In the genomic region with DNA sequence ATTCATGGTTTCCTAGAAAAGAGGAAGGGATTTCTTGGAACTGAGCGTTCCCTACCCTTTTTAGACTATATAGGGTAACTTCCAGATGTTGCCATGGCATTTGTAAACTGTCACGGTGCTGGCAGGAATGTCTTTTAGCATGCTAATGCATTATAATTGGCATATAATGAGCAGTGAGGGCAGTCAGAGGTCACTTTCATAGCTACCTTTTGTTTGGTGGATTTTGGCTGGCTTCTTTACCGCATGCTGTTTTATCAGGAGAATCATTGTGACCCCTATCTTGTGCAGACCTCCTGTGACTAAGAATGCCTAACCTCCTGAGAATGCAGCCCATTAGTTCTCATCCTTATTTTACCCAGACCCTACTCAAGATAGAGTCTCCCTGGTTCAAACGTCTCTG, we compare ENCODE assay signal across 1 cellular context.
TF ChIP-seq lines count a peak whose summit lies in the region.

No MANE protein-coding gene starts in this region.

TF ChIP-seq in H1, 55 proteins besides CTCF, POLR2A, EP300 and RAD21:
- no peak for TF ChIP-seq HDAC6 (IDR thresholded peaks at IDR 0.05; ENCODE audit: low read depth, low read length)
- no peak for TF ChIP-seq GABPA (IDR thresholded peaks at IDR 0.05; ENCODE audit: borderline replicate concordance, insufficient read depth, low read length)
- TF ChIP-seq RXRA (IDR thresholded peaks at IDR 0.05; ENCODE audit: insufficient read depth, low read depth, low read length), result peak; percentile 92
- peak; percentile 69 for TF ChIP-seq NANOG (IDR thresholded peaks at IDR 0.05; ENCODE audit: insufficient read depth, low read depth, low read length, poor library complexity, severe bottlenecking)
- TF ChIP-seq, protein P1, sequence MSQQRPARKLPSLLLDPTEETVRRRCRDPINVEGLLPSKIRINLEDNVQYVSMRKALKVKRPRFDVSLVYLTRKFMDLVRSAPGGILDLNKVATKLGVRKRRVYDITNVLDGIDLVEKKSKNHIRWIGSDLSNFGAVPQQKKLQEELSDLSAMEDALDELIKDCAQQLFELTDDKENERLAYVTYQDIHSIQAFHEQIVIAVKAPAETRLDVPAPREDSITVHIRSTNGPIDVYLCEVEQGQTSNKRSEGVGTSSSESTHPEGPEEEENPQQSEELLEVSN (IDR thresholded peaks at IDR 0.05), result no peak
- TF ChIP-seq CHD2 (IDR thresholded peaks at IDR 0.05; ENCODE audit: low read length), result no peak
- no peak for TF ChIP-seq BCL11A (IDR thresholded peaks at IDR 0.05; ENCODE audit: low read depth in 2 of 2, low read length in 2 of 2)
- no peak for TF ChIP-seq NRF1 (IDR thresholded peaks at IDR 0.05; ENCODE audit: low read depth, low read length)
- no peak for TF ChIP-seq USF2 (IDR thresholded peaks at IDR 0.05; ENCODE audit: low read length)
- no peak for TF ChIP-seq CHD1 (IDR thresholded peaks at IDR 0.05; ENCODE audit: low read depth, low read length)
- no peak for TF ChIP-seq CBX8 (IDR thresholded peaks at IDR 0.05; ENCODE audit: borderline replicate concordance, low read depth, low read length)
- no peak for TF ChIP-seq ATF3 (IDR thresholded peaks at IDR 0.05; ENCODE audit: insufficient read depth, low read depth, low read length)
- no peak for TF ChIP-seq SP4 (IDR thresholded peaks at IDR 0.05; ENCODE audit: low read length)
- no peak for TF ChIP-seq ZNF274 (IDR thresholded peaks at IDR 0.05; ENCODE audit: borderline replicate concordance, extremely low read depth, low read length)
- peak; percentile 69; the same call in 1 of the 2 replicates for TF ChIP-seq TCF12 (IDR thresholded peaks at IDR 0.05; ENCODE audit: low read depth, low read length)
- no peak for TF ChIP-seq SUZ12 (IDR thresholded peaks at IDR 0.05; ENCODE audit: low read length)
- TF ChIP-seq HDAC2 (IDR thresholded peaks at IDR 0.05; ENCODE audit: borderline replicate concordance in 1 of 2, low read depth in 2 of 2, low read length in 2 of 2), result peak in 1 of 2 experiments; percentile 43; a peak in 1 of 4 replicates
- TF ChIP-seq SIN3A (conservative IDR thresholded peaks at IDR 0.05 in 1 of 2, IDR thresholded peaks at IDR 0.05 in 1 of 2; ENCODE audit: low read depth in 1 of 2, low read length in 2 of 2), result no peak
- no peak for TF ChIP-seq KDM1A (IDR thresholded peaks at IDR 0.05; ENCODE audit: borderline replicate concordance, low read length)
- no peak for TF ChIP-seq CTBP2 (IDR thresholded peaks at IDR 0.05; ENCODE audit: borderline replicate concordance, insufficient read depth, insufficient read length, low read length)
- TF ChIP-seq CREB1 (IDR thresholded peaks at IDR 0.05), result 0 out of 2 replicates have a peak, but pooled peaks have one; percentile 10
- no peak for TF ChIP-seq POLR2AphosphoS5 (IDR thresholded peaks at IDR 0.05; ENCODE audit: low read depth, low read length)
- no peak for TF ChIP-seq BACH1 (IDR thresholded peaks at IDR 0.05; ENCODE audit: low read length)
- TF ChIP-seq TAF1 (IDR thresholded peaks at IDR 0.05; ENCODE audit: low read depth, low read length), result no peak
- peak; percentile 16; the same call in 1 of the 2 replicates for TF ChIP-seq POU5F1 (IDR thresholded peaks at IDR 0.05; ENCODE audit: low read depth, low read length)
- no peak for TF ChIP-seq MAFK (IDR thresholded peaks at IDR 0.05; ENCODE audit: low read depth, low read length)
- peak; percentile 52; the same call in 1 of the 2 replicates for TF ChIP-seq SP1 (IDR thresholded peaks at IDR 0.05; ENCODE audit: low read depth, low read length)
- TF ChIP-seq ASH2L (IDR thresholded peaks at IDR 0.05; ENCODE audit: low read length), result no peak
- no peak for TF ChIP-seq CBX5 (IDR thresholded peaks at IDR 0.05; ENCODE audit: low read depth, low read length)
- no peak for TF ChIP-seq JUN (IDR thresholded peaks at IDR 0.05; ENCODE audit: low read depth, low read length)
- TF ChIP-seq ATF2 (IDR thresholded peaks at IDR 0.05; ENCODE audit: low read length), result no peak
- no peak for TF ChIP-seq SIX5 (IDR thresholded peaks at IDR 0.05; ENCODE audit: low read depth, low read length)
- peak; percentile 80 for TF ChIP-seq TEAD4 (IDR thresholded peaks at IDR 0.05; ENCODE audit: low read depth, low read length)
- TF ChIP-seq EGR1 (IDR thresholded peaks at IDR 0.05; ENCODE audit: borderline replicate concordance, low read depth, low read length), result no peak
- peak; percentile 53 for TF ChIP-seq CHD7 (IDR thresholded peaks at IDR 0.05; ENCODE audit: insufficient replicate concordance, low read length)
- no peak for TF ChIP-seq FOSL1 (IDR thresholded peaks at IDR 0.05; ENCODE audit: insufficient read depth, low read depth, low read length)
- no peak for TF ChIP-seq GTF2F1 (IDR thresholded peaks at IDR 0.05; ENCODE audit: borderline replicate concordance, low read depth, low read length)
- TF ChIP-seq RNF2 (IDR thresholded peaks at IDR 0.05; ENCODE audit: borderline replicate concordance, low read depth, low read length, missing control alignments, poor library complexity, severe bottlenecking), result no peak
- TF ChIP-seq MAX (IDR thresholded peaks at IDR 0.05), result no peak
- no peak for TF ChIP-seq CEBPB (IDR thresholded peaks at IDR 0.05; ENCODE audit: low read depth, low read length)
- TF ChIP-seq BRCA1 (IDR thresholded peaks at IDR 0.05; ENCODE audit: low read depth, low read length), result no peak
- TF ChIP-seq RFX5 (IDR thresholded peaks at IDR 0.05; ENCODE audit: borderline replicate concordance, low read depth, low read length), result no peak
